8 cellular contexts compared by ENCODE assay signal in genomic region chr14:37230551-37231194, GRCh38. TPM values are rescaled to one million over a fixed set of nuclear protein-coding genes. Genes with fewer than 3 reads are reported as not detected.
DNase-seq lines count a peak whose midpoint lies in the region; ATAC-seq, FAIRE-seq and TF ChIP-seq lines count a peak whose summit lies in the region.

No MANE protein-coding gene starts in this region.

- H3K27me3 ChIP-seq in transverse colon = no peaks in the 10 kb centered on the region

- DNase-seq in AG10803 (ENCODE audit: low read depth) (peak; percentile 71), NCI-H446 (lab: John Stamatoyannopoulos, UW) (peak; percentile 69 to 83), astrocyte of the cerebellum (ENCODE audit: low read depth) (peak; percentile 60), transverse colon (no peak)

- H3K36me3 ChIP-seq in transverse colon = no peaks in the 10 kb centered on the region

- in situ Hi-C loops in astrocyte of the cerebellum (cut with HindIII; ENCODE audit: low sequenced_read_pairs) (no loop called here), transverse colon (cut with MboI; ENCODE audit: low pct_ligation_motif_present in 1 of 4, low pct_unique_long_range_greater_than_20kb in 1 of 4, low sequenced_read_pairs in 3 of 4) (loop anchor here in 1 of 4 donors (10.0 kb wide), 1 partner anchor 644 kb away; no protein-coding TSS in a partner anchor)

- intact Hi-C loops in transverse colon (cut with DNase I; ENCODE audit: low total_unique reads) = no loop called here

- H3K4me1 ChIP-seq in transverse colon = no peaks in the 10 kb centered on the region

- H3K27ac ChIP-seq in transverse colon = no peak overlapping the region

- no peak for TF ChIP-seq POLR2A in transverse colon (IDR thresholded peaks at IDR 0.05)

- peak; percentile 98 for FAIRE-seq in islet of Langerhans (lab: Jason Lieb, UNC)

- peaks cover 0 to under 1% of the 10 kb centered on the region in 2 donors for H3K9me3 ChIP-seq in transverse colon

- TF ChIP-seq CTCF in AG10803 (conservative IDR thresholded peaks at IDR 0.05; ENCODE audit: low read length) (peak; percentile 81), astrocyte of the cerebellum (IDR thresholded peaks at IDR 0.05; ENCODE audit: low read depth, low read length, missing control alignments) (peak; percentile 61), transverse colon (IDR thresholded peaks at IDR 0.05) (peak; percentile 54 to 87 (median 76))

- H3K4me3 ChIP-seq in AG10803 (ENCODE audit: low read length) (no peak overlapping the region), astrocyte of the cerebellum (ENCODE audit: low read depth, low read length) (no peak overlapping the region), transverse colon (no peak overlapping the region)

- TF ChIP-seq EP300 in transverse colon (IDR thresholded peaks at IDR 0.05; ENCODE audit: low read depth) = no peak

- ATAC-seq in GM18511 (IDR thresholded peaks at IDR 0.05; ENCODE audit: unreplicated experiment) (peak; percentile 77), HG03439 (IDR thresholded peaks at IDR 0.05; ENCODE audit: unreplicated experiment) (peak; percentile 75), HG02642 (IDR thresholded peaks at IDR 0.05; ENCODE audit: poor library complexity, unreplicated experiment) (no peak)

- 49 to 60% methylated on average over 4 to 5 of the region's 5 CpGs for WGBS in transverse colon (ENCODE audit: low coverage in 1 of 2), 2 donors

RNA-seq across cellular contexts. Expression of gene MIPOL1, which starts 32.9 kb away (rescaled TPM):
- 10 to 100 TPM in 3 of 4 donors, 1 to 10 TPM in 1; 4.8 to 21.5 (median 11.8) TPM for total RNA-seq in transverse colon

RNA-seq across cellular contexts. Expression of gene SLC25A21, which starts 58.3 kb away (rescaled TPM):
- total RNA-seq in transverse colon = 10 to 100 TPM in 1 of 4 donors, under 1 TPM in 1, not detected in 2; 0.82 to 11.1 TPM
